27 cellular contexts compared by ENCODE assay signal in genomic region chr5:75262278-75262677, GRCh38. TPM values are rescaled to one million over a fixed set of nuclear protein-coding genes. Genes with fewer than 3 reads are reported as not detected.
"Had no signal": no experiment of that assay in that cellular context is flagged by ENCODE, and none has a peak within 500 bp of the region (broad histone marks: within the 10 kb centered on the region; RNA-seq: fewer than 3 reads in every experiment).

No MANE protein-coding gene starts in this region.

- ATAC-seq: gastroesophageal sphincter; naive thymus-derived CD8-positive, alpha-beta T cell; T-helper 17 cell had no signal

- DNase-seq: activated CD4-positive, alpha-beta T cell treated with anti-CD3 and anti-CD28 coated beads for 48 hours; activated CD4-positive, alpha-beta T cell treated with anti-CD3 and anti-CD28 coated beads, Interleukin-2, amount 50 U/mL, for 48 hours; activated CD8-positive, alpha-beta memory T cell treated with anti-CD3 and anti-CD28 coated beads, Interleukin-2, amount 50 U/mL, for 4 hours; activated gamma-delta T cell; activated naive CD4-positive, alpha-beta T cell treated with anti-CD3 and anti-CD28 coated beads, Interleukin-2, amount 50 U/mL, for 16 hours; activated T-cell treated with anti-CD3 and anti-CD28 coated beads, Interleukin-2, amount 50 U/mL, for 1 hour; amniotic stem cell; brain microvascular endothelial cell; head of caudate nucleus; hypothalamus; immature natural killer cell; kidney; mammary epithelial cell; naive thymus-derived CD8-positive, alpha-beta T cell; occipital lobe; stimulated activated CD4-positive, alpha-beta T cell treated with anti-CD3 and anti-CD28 coated beads, Interleukin-12 subunit alpha, Interleukin-12 subunit beta, amount 100 ng/mL, for 4 hours; stimulated activated CD4-positive, alpha-beta T cell treated with anti-CD3 and anti-CD28 coated beads, Interleukin-4, amount 100 ng/mL, for 1 hour; T-helper 17 cell; uterus had no signal

- H3K4me1 Mint-ChIP-seq: immature natural killer cell, neural progenitor cell had no signal

- H3K27ac Mint-ChIP-seq: activated T-helper 1 cell treated with anti-CD3 and anti-CD28 coated beads, Interleukin-12 subunit alpha, Interleukin-12 subunit beta, Interleukin-2, Interleukin-4 antibody, amounts not matched to agents 30 ng/mL and 10 ng/mL and 1 ng/mL, durations not matched to agents 14 hours and 24 hours and 36 hours; immature natural killer cell; mesothelial cell of epicardium; naive thymus-derived CD8-positive, alpha-beta T cell; stimulated activated naive CD8-positive, alpha-beta T cell treated with anti-CD3 and anti-CD28 coated beads, Interleukin-15, Interleukin-2, amounts not matched to agents 100 ng/mL and 50 ng/mL, for 24 hours; T-helper 17 cell; type B pancreatic cell had no signal

- H3K36me3 Mint-ChIP-seq: immature natural killer cell, mesothelial cell of epicardium, neural progenitor cell, type B pancreatic cell had no signal

- H3K9me3 Mint-ChIP-seq: activated T-helper 1 cell treated with anti-CD3 and anti-CD28 coated beads, Interleukin-12 subunit alpha, Interleukin-12 subunit beta, Interleukin-2, Interleukin-4 antibody, amounts not matched to agents 30 ng/mL and 10 ng/mL and 1 ng/mL, durations not matched to agents 14 hours and 24 hours and 36 hours; immature natural killer cell; naive thymus-derived CD8-positive, alpha-beta T cell; neural progenitor cell; stimulated activated naive CD8-positive, alpha-beta T cell treated with anti-CD3 and anti-CD28 coated beads, Interleukin-15, Interleukin-2, amounts not matched to agents 100 ng/mL and 50 ng/mL, for 24 hours; type B pancreatic cell had no signal

- H3K4me3 Mint-ChIP-seq: activated T-helper 1 cell treated with anti-CD3 and anti-CD28 coated beads, Interleukin-12 subunit alpha, Interleukin-12 subunit beta, Interleukin-2, Interleukin-4 antibody, amounts not matched to agents 30 ng/mL and 10 ng/mL and 1 ng/mL, durations not matched to agents 14 hours and 24 hours and 36 hours; immature natural killer cell; mesothelial cell of epicardium; naive thymus-derived CD8-positive, alpha-beta T cell; neural progenitor cell; stimulated activated naive CD8-positive, alpha-beta T cell treated with anti-CD3 and anti-CD28 coated beads, Interleukin-15, Interleukin-2, amounts not matched to agents 100 ng/mL and 50 ng/mL, for 24 hours; T-helper 17 cell; type B pancreatic cell had no signal

- H3K27me3 Mint-ChIP-seq: type B pancreatic cell had no signal

RNA-seq across cellular contexts. Expression of gene ANKRD31, which starts 25.6 kb away (rescaled TPM):
- total RNA-seq: endothelial cell of umbilical vein, pulmonary artery endothelial cell had no signal
